Comparison of ENCODE assay signal across 25 cellular contexts in the genomic region with DNA sequence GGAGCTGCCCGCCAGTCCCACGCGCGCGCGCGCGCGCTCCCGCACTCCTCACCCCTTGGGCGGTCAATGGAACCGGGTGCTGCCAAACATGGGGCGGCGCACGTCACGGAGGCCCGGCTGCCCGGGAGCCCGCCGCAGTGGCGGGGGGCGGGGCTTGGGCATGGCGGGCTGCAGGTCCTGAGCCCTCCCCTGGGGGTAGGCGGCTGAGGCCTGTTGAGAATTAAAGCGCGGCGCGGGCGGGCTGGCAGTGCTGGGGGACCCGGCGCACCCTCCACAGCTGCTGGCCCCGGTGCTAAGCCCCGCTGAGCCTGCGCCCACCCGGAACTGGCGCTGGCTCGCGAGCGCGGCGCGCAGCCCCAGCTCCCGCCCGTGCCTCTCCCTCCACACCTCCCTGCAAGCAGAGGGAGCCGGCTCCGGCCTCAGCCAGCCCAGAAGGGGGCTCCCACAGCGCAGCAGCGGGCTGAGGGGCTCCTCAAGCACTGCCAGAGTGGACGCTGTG.
A peak's percentile ranks its signal among the peaks of the same experiment; 100 is the strongest.
DNase-seq lines count a peak whose midpoint lies in the region; ATAC-seq and TF ChIP-seq lines count a peak whose summit lies in the region.
"Had no signal": no experiment of that assay in that cellular context is flagged by ENCODE, and none has a peak within 500 bp of the region (broad histone marks: within the 10 kb centered on the region; RNA-seq: fewer than 3 reads in every experiment).

No MANE protein-coding gene starts in this region.

- no peaks in the 10 kb centered on the region for H3K27me3 Mint-ChIP-seq in activated CD4-positive, alpha-beta T cell treated with anti-CD3 and anti-CD28 coated beads for 36 hours
- H3K27me3 Mint-ChIP-seq in activated CD4-positive, alpha-beta T cell treated with anti-CD3 and anti-CD28 coated beads, Interleukin-2, amount 10 ng/mL, durations not matched to agents 24 days and 14 days, result no peaks in the 10 kb centered on the region
- no peaks in the 10 kb centered on the region for H3K27me3 Mint-ChIP-seq in glutamatergic neuron (ENCODE audit: unreplicated experiment)
- H3K27me3 Mint-ChIP-seq in activated naive CD8-positive, alpha-beta T cell treated with anti-CD3 and anti-CD28 coated beads for 36 hours, result no peaks in the 10 kb centered on the region
- H3K27me3 Mint-ChIP-seq: CD4-positive, alpha-beta memory T cell had no signal

- no peak for TF ChIP-seq POLR2A in testis (IDR thresholded peaks at IDR 0.05)

- H3K36me3 ChIP-seq in testis (ENCODE audit: low read depth, missing control alignments), result no peaks in the 10 kb centered on the region
- H3K36me3 ChIP-seq: thoracic aorta had no signal

- H3K4me1 Mint-ChIP-seq in activated CD4-positive, alpha-beta T cell treated with anti-CD3 and anti-CD28 coated beads for 36 hours, result no peaks in the 10 kb centered on the region
- H3K4me1 Mint-ChIP-seq in activated CD4-positive, alpha-beta T cell treated with anti-CD3 and anti-CD28 coated beads, Interleukin-2, amount 10 ng/mL, durations not matched to agents 24 days and 14 days, result no peaks in the 10 kb centered on the region
- H3K4me1 Mint-ChIP-seq in glutamatergic neuron (ENCODE audit: low read depth, unreplicated experiment), result no peaks in the 10 kb centered on the region
- no peaks in the 10 kb centered on the region for H3K4me1 Mint-ChIP-seq in activated naive CD8-positive, alpha-beta T cell treated with anti-CD3 and anti-CD28 coated beads for 36 hours
- H3K4me1 Mint-ChIP-seq: CD4-positive, alpha-beta memory T cell; neural crest cell had no signal

- no peaks in the 10 kb centered on the region for H3K36me3 Mint-ChIP-seq in activated CD4-positive, alpha-beta T cell treated with anti-CD3 and anti-CD28 coated beads for 36 hours (ENCODE audit: low read depth)
- H3K36me3 Mint-ChIP-seq in activated CD4-positive, alpha-beta T cell treated with anti-CD3 and anti-CD28 coated beads, Interleukin-2, amount 10 ng/mL, durations not matched to agents 24 days and 14 days (ENCODE audit: low read depth), result no peaks in the 10 kb centered on the region
- H3K36me3 Mint-ChIP-seq in glutamatergic neuron (ENCODE audit: unreplicated experiment), result no peaks in the 10 kb centered on the region
- no peaks in the 10 kb centered on the region for H3K36me3 Mint-ChIP-seq in activated naive CD8-positive, alpha-beta T cell treated with anti-CD3 and anti-CD28 coated beads for 36 hours
- H3K36me3 Mint-ChIP-seq: CD4-positive, alpha-beta memory T cell had no signal

- H3K27ac ChIP-seq in testis, result peak overlapping the region; percentile 42 to 58
- H3K27ac ChIP-seq: epithelial cell of prostate, RWPE1, thoracic aorta had no signal

- H3K4me3 Mint-ChIP-seq in activated CD4-positive, alpha-beta T cell treated with anti-CD3 and anti-CD28 coated beads for 36 hours, result no peak overlapping the region
- no peak overlapping the region for H3K4me3 Mint-ChIP-seq in activated CD4-positive, alpha-beta T cell treated with anti-CD3 and anti-CD28 coated beads, Interleukin-2, amount 10 ng/mL, durations not matched to agents 24 days and 14 days
- H3K4me3 Mint-ChIP-seq in glutamatergic neuron (ENCODE audit: unreplicated experiment), result no peak overlapping the region
- H3K4me3 Mint-ChIP-seq in activated naive CD8-positive, alpha-beta T cell treated with anti-CD3 and anti-CD28 coated beads for 36 hours, result no peak overlapping the region
- H3K4me3 Mint-ChIP-seq: activated T-cell treated with anti-CD3 and anti-CD28 coated beads, Interleukin-2, amount 50 U/mL, for 72 hours; CD4-positive, alpha-beta memory T cell; neural crest cell had no signal

- 77 to 79% methylated on average over 23 to 40 of the region's 49 CpGs for WGBS in testis, 2 donors

- POLR2A ChIA-PET in activated CD4-positive, alpha-beta T cell treated with anti-CD3 and anti-CD28 coated beads for 36 hours (lab: Charles Lee), result no interaction called here

- intact Hi-C loops in activated CD4-positive, alpha-beta T cell treated with anti-CD3 and anti-CD28 coated beads for 36 hours (cut with DNase I, micrococcal nuclease), result no loop called here
- intact Hi-C loops in activated CD4-positive, alpha-beta T cell treated with anti-CD3 and anti-CD28 coated beads, Interleukin-2, amount 10 ng/mL, durations not matched to agents 24 days and 14 days (cut with micrococcal nuclease), result no loop called here
- intact Hi-C loops in testis (cut with DNase I; ENCODE audit: low total_unique reads), result no loop called here

- H3K9me3 ChIP-seq in testis, result no peaks in the 10 kb centered on the region
- H3K9me3 ChIP-seq: thoracic aorta had no signal

- no peak overlapping the region for H3K27ac Mint-ChIP-seq in activated CD4-positive, alpha-beta T cell treated with anti-CD3 and anti-CD28 coated beads for 36 hours
- no peak overlapping the region for H3K27ac Mint-ChIP-seq in activated CD4-positive, alpha-beta T cell treated with anti-CD3 and anti-CD28 coated beads, Interleukin-2, amount 10 ng/mL, durations not matched to agents 24 days and 14 days
- H3K27ac Mint-ChIP-seq in glutamatergic neuron (ENCODE audit: unreplicated experiment), result no peak overlapping the region
- no peak overlapping the region for H3K27ac Mint-ChIP-seq in activated naive CD8-positive, alpha-beta T cell treated with anti-CD3 and anti-CD28 coated beads for 36 hours
- H3K27ac Mint-ChIP-seq: activated naive CD4-positive, alpha-beta T cell treated with anti-CD3 and anti-CD28 coated beads, Interleukin-2, amount 50 U/mL, for 72 hours; activated T-cell treated with anti-CD3 and anti-CD28 coated beads, Interleukin-2, amount 50 U/mL, for 72 hours; CD4-positive, alpha-beta memory T cell had no signal

- H3K27me3 ChIP-seq in testis, result no peaks in the 10 kb centered on the region

- CTCF ChIA-PET in activated CD4-positive, alpha-beta T cell treated with anti-CD3 and anti-CD28 coated beads for 36 hours (lab: Charles Lee), result no interaction called here

- peak; percentile 38 for DNase-seq in activated CD4-positive, alpha-beta T cell treated with anti-CD3 and anti-CD28 coated beads for 36 hours
- no peak for DNase-seq in activated CD4-positive, alpha-beta T cell treated with anti-CD3 and anti-CD28 coated beads, Interleukin-2, amount 10 ng/mL, durations not matched to agents 24 days and 14 days
- DNase-seq in glutamatergic neuron (peak; percentile 55), testis (peak; percentile 65), NCI-H2029 (lab: John Stamatoyannopoulos, UW) (no peak), NCI-H1105 (lab: John Stamatoyannopoulos, UW) (no peak)
- no peak for DNase-seq in activated naive CD8-positive, alpha-beta T cell treated with anti-CD3 and anti-CD28 coated beads for 36 hours
- DNase-seq: 8988T; activated CD4-positive, CD25-positive, alpha-beta regulatory T cell treated with anti-CD3 and anti-CD28 coated beads, Interleukin-2, amount 50 U/mL, for 72 hours; activated T-cell treated with anti-CD3 and anti-CD28 coated beads, Interleukin-2, amount 50 U/mL, for 72 hours; CD4-positive, alpha-beta memory T cell; cerebellar nuclear complex; DMS 273 treated with DMSO at 0.1 percent for 48 hours; foreskin fibroblast; hippocampal formation; IMR-90; NCI-H1417 treated with DMSO at 0.1 percent for 48 hours; NCI-H2171; NCI-H526 treated with DMSO at 0.1 percent for 48 hours had no signal

- H3K4me3 ChIP-seq in testis, result peak overlapping the region; percentile 26 to 58
- H3K4me3 ChIP-seq: thoracic aorta had no signal

- no peak for TF ChIP-seq CTCF in glutamatergic neuron (IDR thresholded peaks at IDR 0.05; ENCODE audit: partially characterized antibody, unreplicated experiment)
- TF ChIP-seq CTCF in testis (IDR thresholded peaks at IDR 0.05), result no peak

- no peaks in the 10 kb centered on the region for H3K9me3 Mint-ChIP-seq in activated CD4-positive, alpha-beta T cell treated with anti-CD3 and anti-CD28 coated beads for 36 hours (ENCODE audit: low read depth)
- peaks cover 4% of the 10 kb centered on the region for H3K9me3 Mint-ChIP-seq in activated CD4-positive, alpha-beta T cell treated with anti-CD3 and anti-CD28 coated beads, Interleukin-2, amount 10 ng/mL, durations not matched to agents 24 days and 14 days
- H3K9me3 Mint-ChIP-seq in glutamatergic neuron (ENCODE audit: unreplicated experiment), result no peaks in the 10 kb centered on the region
- H3K9me3 Mint-ChIP-seq in activated naive CD8-positive, alpha-beta T cell treated with anti-CD3 and anti-CD28 coated beads for 36 hours, result no peaks in the 10 kb centered on the region

- peak; percentile 55 for ATAC-seq in activated CD4-positive, alpha-beta T cell treated with anti-CD3 and anti-CD28 coated beads for 36 hours
- peak; percentile 60 for ATAC-seq in HG02970 (IDR thresholded peaks at IDR 0.05; ENCODE audit: low FRiP score, unreplicated experiment)
- ATAC-seq: activated naive CD4-positive, alpha-beta T cell treated with anti-CD3 and anti-CD28 coated beads, Interleukin-2, amount 50 U/mL, for 72 hours; activated T-cell treated with anti-CD3 and anti-CD28 coated beads, Interleukin-2, amount 50 U/mL, for 72 hours had no signal

- H3K4me1 ChIP-seq in testis, result peaks cover 6% of the 10 kb centered on the region

Comparison
In these comparisons a context has a peak if more than half of its experiments do, and no peak if none do; other contexts are left out.
1. DNase-seq: peak in activated CD4-positive, alpha-beta T cell treated with anti-CD3 and anti-CD28 coated beads for 36 hours (single experiment), glutamatergic neuron (single experiment) and testis (single experiment); none in activated CD4-positive, alpha-beta T cell treated with anti-CD3 and anti-CD28 coated beads, Interleukin-2, amount 10 ng/mL, durations not matched to agents 24 days and 14 days (single experiment), NCI-H2029 (single experiment), activated naive CD8-positive, alpha-beta T cell treated with anti-CD3 and anti-CD28 coated beads for 36 hours (single experiment) and NCI-H1105 (single experiment).